12 cellular contexts compared by ENCODE assay signal in genomic region chr6:165685302-165685701, GRCh38.
DNase-seq lines count a peak whose midpoint lies in the region; TF ChIP-seq lines count a peak whose summit lies in the region.
"Had no signal": no experiment of that assay in that cellular context is flagged by ENCODE, and none has a peak within 500 bp of the region (broad histone marks: within the 10 kb centered on the region; RNA-seq: fewer than 3 reads in every experiment).

No MANE protein-coding gene starts in this region.

- TF ChIP-seq CTCF in GM13977 (IDR thresholded peaks at IDR 0.05; ENCODE audit: extremely low read depth, insufficient read depth, missing control alignments): no peak

- DNase-seq in DMS53 (lab: John Stamatoyannopoulos, UW) (peak; percentile 8), DMS53 treated with DMSO at 0.1 percent for 48 hours (lab: John Stamatoyannopoulos, UW; ENCODE audit: unreplicated experiment) (no peak), NCI-H1105 treated with DMSO at 0.1 percent for 48 hours (lab: John Stamatoyannopoulos, UW) (peak; percentile 35), NCI-H748 treated with DMSO at 0.1 percent for 48 hours (lab: John Stamatoyannopoulos, UW) (peak; percentile 16), GM13977 (ENCODE audit: low spot score) (no peak), 8988T (no peak), UCSD-AML1 (lab: John Stamatoyannopoulos, UW; ENCODE audit: unreplicated experiment) (no peak)
- DNase-seq: ACHN; Calu3; CD4-positive, CD25-positive, alpha-beta regulatory T cell; DMS 273 treated with DMSO at 0.1 percent for 48 hours; H9 had no signal

- in situ Hi-C loops in GM13977 (cut with MboI; ENCODE audit: low pct_unique_long_range_greater_than_20kb, low sequenced_read_pairs, unreplicated experiment): no loop called here

Comparison
In these comparisons a context has a peak if more than half of its experiments do, and no peak if none do; other contexts are left out.
1. DNase-seq: peak in DMS53 (single experiment), NCI-H1105 treated with DMSO at 0.1 percent for 48 hours (single experiment) and NCI-H748 treated with DMSO at 0.1 percent for 48 hours (single experiment); none in DMS53 treated with DMSO at 0.1 percent for 48 hours (single experiment), GM13977 (single experiment), 8988T (single experiment) and UCSD-AML1 (single experiment).